ENCODE assay signal across 19 cellular contexts in the genomic region with DNA sequence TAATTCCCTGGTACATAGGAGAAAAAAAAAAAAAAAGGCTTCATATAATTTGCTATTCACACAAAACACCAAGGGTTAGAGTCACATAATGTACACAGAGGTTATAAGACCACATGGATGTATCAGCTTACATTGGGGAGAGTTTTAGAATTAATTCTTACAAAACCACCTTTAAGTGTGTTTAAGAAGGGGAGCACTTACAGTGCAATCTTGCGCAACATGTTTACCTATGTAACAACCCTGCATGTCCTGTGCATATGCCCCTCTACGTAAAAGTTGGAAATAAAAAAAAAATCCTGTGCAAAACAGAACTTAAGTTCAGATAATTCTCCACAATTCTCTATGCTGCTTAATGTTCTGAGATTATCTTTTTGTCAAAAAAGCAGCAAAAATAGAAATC.
"Had no signal": no experiment of that assay in that cellular context is flagged by ENCODE, and none has a peak within 500 bp of the region (broad histone marks: within the 10 kb centered on the region; RNA-seq: fewer than 3 reads in every experiment).

No MANE protein-coding gene starts in this region.

- H3K27ac ChIP-seq: heart left ventricle, parathyroid adenoma, prostate gland, spleen, tibial nerve, upper lobe of right lung, vagina had no signal

- DNase-seq: dorsolateral prefrontal cortex; effector CD8-positive, alpha-beta T cell; foreskin melanocyte; heart left ventricle; hippocampal formation; kidney glomerular epithelial cell; mesendoderm; naive B cell; spleen; stimulated activated CD4-positive, alpha-beta T cell treated with anti-CD3 and anti-CD28 coated beads, Interleukin-15, amount 100 ng/mL, for 24 hours; stimulated activated CD4-positive, alpha-beta T cell treated with anti-CD3 and anti-CD28 coated beads, Interleukin-1b, Interleukin-23, amount 100 ng/mL, for 48 hours; stimulated activated CD4-positive, alpha-beta T cell treated with anti-CD3 and anti-CD28 coated beads, Interleukin-4, amount 100 ng/mL, for 24 hours; upper lobe of right lung had no signal

- H2AFZ ChIP-seq: parathyroid adenoma had no signal

- H3K27me3 ChIP-seq: dorsolateral prefrontal cortex, heart left ventricle, spleen, tibial nerve, upper lobe of right lung, vagina had no signal

- H3K9ac ChIP-seq: parathyroid adenoma had no signal

- H3K4me1 ChIP-seq: parathyroid adenoma, prostate gland had no signal

- H3K4me3 ChIP-seq: dorsolateral prefrontal cortex, heart left ventricle, prostate gland, spleen, tibial nerve, upper lobe of right lung, vagina had no signal

- ATAC-seq: heart left ventricle; sciatic nerve; stimulated activated memory B cell treated with anti-CD40 and anti-IgM and Interleukin-4, amounts not matched to agents 10 μg/mL and 1 μg/mL and 100 μg/mL, for 72 hours; upper lobe of right lung had no signal

- H3K36me3 ChIP-seq: heart left ventricle, prostate gland, spleen, tibial nerve, upper lobe of right lung, vagina had no signal

- H3K79me2 ChIP-seq: parathyroid adenoma had no signal

- H3K9me3 ChIP-seq: heart left ventricle, prostate gland, spleen, tibial nerve, upper lobe of right lung, vagina had no signal
